In genomic region chr7:14747701-14748100, GRCh38 we compare ENCODE assay signal across 12 cellular contexts.
DNase-seq lines count a peak whose midpoint lies in the region; ATAC-seq and TF ChIP-seq lines count a peak whose summit lies in the region.
"Had no signal": no experiment of that assay in that cellular context is flagged by ENCODE, and none has a peak within 500 bp of the region (broad histone marks: within the 10 kb centered on the region; RNA-seq: fewer than 3 reads in every experiment).

No MANE protein-coding gene starts in this region.

- H3K27ac Mint-ChIP-seq in brain, result peak overlapping the region in 4 of 5 experiments; percentile 57 to 93 (median 82)
- H3K27ac Mint-ChIP-seq in mesothelial cell of epicardium, result peak overlapping the region; percentile 43
- H3K27ac Mint-ChIP-seq: activated T-helper 1 cell treated with anti-CD3 and anti-CD28 coated beads, Interleukin-12 subunit alpha, Interleukin-12 subunit beta, Interleukin-2, Interleukin-4 antibody, amounts not matched to agents 30 ng/mL and 10 ng/mL and 1 ng/mL, durations not matched to agents 14 hours and 24 hours and 36 hours; endodermal cell had no signal

- H3K36me3 Mint-ChIP-seq in brain, result peaks cover 19% of the 10 kb centered on the region
- H3K36me3 Mint-ChIP-seq in mesothelial cell of epicardium, result peaks cover 6% of the 10 kb centered on the region

- peak overlapping the region in 3 of 5 experiments; percentile 14 to 62 (median 44) for H3K4me3 Mint-ChIP-seq in brain
- H3K4me3 Mint-ChIP-seq in mesothelial cell of epicardium, result no peak overlapping the region
- H3K4me3 Mint-ChIP-seq: activated T-helper 1 cell treated with anti-CD3 and anti-CD28 coated beads, Interleukin-12 subunit alpha, Interleukin-12 subunit beta, Interleukin-2, Interleukin-4 antibody, amounts not matched to agents 30 ng/mL and 10 ng/mL and 1 ng/mL, durations not matched to agents 14 hours and 24 hours and 36 hours; endodermal cell had no signal

- H3K27me3 Mint-ChIP-seq in brain, result no peaks in the 10 kb centered on the region
- H3K27me3 Mint-ChIP-seq in mesothelial cell of epicardium (ENCODE audit: low read depth), result peaks cover 3% of the 10 kb centered on the region

- ATAC-seq in HG03442 (IDR thresholded peaks at IDR 0.05; ENCODE audit: unreplicated experiment) (no peak), HG02840 (IDR thresholded peaks at IDR 0.05; ENCODE audit: low FRiP score, unreplicated experiment) (no peak)

- H3K9me3 Mint-ChIP-seq in brain (peaks cover 13 to 34% (median 30%) of the 10 kb centered on the region in 5 experiments), mesothelial cell of epicardium (peaks cover 25% of the 10 kb centered on the region)

- no peak for TF ChIP-seq CTCF in brain (conservative IDR thresholded peaks at IDR 0.05)
- TF ChIP-seq CTCF in mesothelial cell of epicardium (IDR thresholded peaks at IDR 0.05; ENCODE audit: unreplicated experiment), result no peak

- DNase-seq in D341Med (ENCODE audit: low spot score) (peak; percentile 36), NCI-H2171 (lab: John Stamatoyannopoulos, UW) (peak; percentile 43), mesothelial cell of epicardium (ENCODE audit: low spot score in 2 of 2, unreplicated experiment in 2 of 2) (no peak), NCI-H2107 treated with DMSO at 0.1 percent for 48 hours (lab: John Stamatoyannopoulos, UW; ENCODE audit: unreplicated experiment) (no peak)
- no peak for DNase-seq in stimulated activated naive CD4-positive, alpha-beta T cell (lab: John Stamatoyannopoulos, UW)
- DNase-seq: endodermal cell; SJCRH30; stimulated activated CD4-positive, alpha-beta T cell treated with anti-CD3 and anti-CD28 coated beads, Interleukin-4, amount 100 ng/mL, for 1 hour had no signal

- peaks cover 37% of the 10 kb centered on the region for H3K4me1 Mint-ChIP-seq in brain
- H3K4me1 Mint-ChIP-seq in mesothelial cell of epicardium, result peaks cover 17% of the 10 kb centered on the region
- H3K4me1 Mint-ChIP-seq: endodermal cell had no signal

Comparison
In these comparisons a context has a peak if more than half of its experiments do, and no peak if none do; other contexts are left out.
1. DNase-seq: peak in D341Med (single experiment) and NCI-H2171 (single experiment); none in mesothelial cell of epicardium (0 of 2), stimulated activated naive CD4-positive, alpha-beta T cell (0 of 6) and NCI-H2107 treated with DMSO at 0.1 percent for 48 hours (single experiment).